In genomic region chr10:30425336-30426075, GRCh38 we compare ENCODE assay signal across 21 cellular contexts. TPM values are rescaled to one million over a fixed set of nuclear protein-coding genes. Genes with fewer than 3 reads are reported as not detected.
A peak's percentile ranks its signal among the peaks of the same experiment; 100 is the strongest.
DNase-seq lines count a peak whose midpoint lies in the region; ATAC-seq, FAIRE-seq and TF ChIP-seq lines count a peak whose summit lies in the region.
"Had no signal": no experiment of that assay in that cellular context is flagged by ENCODE, and none has a peak within 500 bp of the region (broad histone marks: within the 10 kb centered on the region; RNA-seq: fewer than 3 reads in every experiment).

No MANE protein-coding gene starts in this region.

- H3K36me3 ChIP-seq in HepG2 (replicated peaks in 1 of 2; ENCODE audit: control insufficient read depth in 1 of 2, insufficient read depth in 2 of 2, low read length in 2 of 2) (no peaks in the 10 kb centered on the region), right lobe of liver (no peaks in the 10 kb centered on the region), H1 (ENCODE audit: control insufficient read depth in 2 of 4, insufficient read depth in 4 of 4, low read length in 3 of 4) (no peaks in the 10 kb centered on the region)
- H3K36me3 ChIP-seq: BE2C had no signal

- no peak overlapping the region for H2BK20ac ChIP-seq in H1 (ENCODE audit: low read length)

- no peak for DNase-seq in HepG2 (ENCODE audit: low spot score)
- no peak for DNase-seq in right lobe of liver
- no peak for DNase-seq in WTC11 (ENCODE audit: low spot score)
- no peak for DNase-seq in H1 (ENCODE audit: low read depth in 1 of 2, low spot score in 2 of 2)
- no peak for DNase-seq in islet precursor cell
- no peak for DNase-seq in OCI-M2 (lab: John Stamatoyannopoulos, UW; ENCODE audit: unreplicated experiment)
- DNase-seq in stimulated activated CD4-positive, alpha-beta T cell treated with anti-CD3 and anti-CD28 coated beads, Interleukin-2, amount 100 ng/mL, for 48 hours = no peak
- DNase-seq in stimulated activated naive CD8-positive, alpha-beta T cell treated with anti-CD3 and anti-CD28 coated beads, Interleukin-15, Interleukin-2, amounts not matched to agents 100 U/mL and 50 U/mL, for 24 hours = no peak
- DNase-seq: 8988T; BE2C; C1 segment of cervical spinal cord; Caco-2; CD4-positive, CD25-positive, alpha-beta regulatory T cell; CD8-positive, alpha-beta memory T cell; H7 had no signal

- no peak overlapping the region for H3K27ac Mint-ChIP-seq in WTC11
- H3K27ac Mint-ChIP-seq: CD8-positive, alpha-beta memory T cell; GM23338 had no signal

- TF ChIP-seq POLR2A in HepG2 (IDR thresholded peaks at IDR 0.05; ENCODE audit: insufficient read depth in 1 of 2, low read depth in 2 of 2, low read length in 2 of 2) (no peak), right lobe of liver (IDR thresholded peaks at IDR 0.05) (no peak), H1 (IDR thresholded peaks at IDR 0.05; ENCODE audit: control extremely low read depth in 1 of 2, low read depth in 2 of 2, low read length in 2 of 2) (no peak)

- 0 out of 2 replicates have a peak overlapping the region, but pooled peaks have one; percentile 15 for H2AK5ac ChIP-seq in H1 (ENCODE audit: low read depth, low read length)

- no peak overlapping the region for H4K8ac ChIP-seq in H1 (ENCODE audit: extremely low read depth, insufficient read depth, low read length)

- H4K20me1 ChIP-seq in HepG2 (ENCODE audit: insufficient read depth, low read length) (no peaks in the 10 kb centered on the region), H1 (replicated peaks in 1 of 2; ENCODE audit: control insufficient read depth in 1 of 2, insufficient read depth in 2 of 2, low read length in 2 of 2) (no peaks in the 10 kb centered on the region)

- FAIRE-seq in HepG2 (lab: Jason Lieb, UNC) (no peak), H1 (lab: Jason Lieb, UNC) (no peak)
- FAIRE-seq: D721Med, G401.6, GM12892, GM18507 had no signal

- TF ChIP-seq EP300 in HepG2 (IDR thresholded peaks at IDR 0.05; ENCODE audit: low read depth in 2 of 2, low read length in 2 of 2) (no peak), HepG2 (CRISPR knock-in tag; IDR thresholded peaks at IDR 0.05; ENCODE audit: borderline replicate concordance) (no peak), H1 (IDR thresholded peaks at IDR 0.05; ENCODE audit: borderline replicate concordance in 1 of 2, low read depth in 2 of 2, low read length in 2 of 2) (no peak)

- no peak overlapping the region for H3K23ac ChIP-seq in H1 (ENCODE audit: insufficient read length)

- no peak overlapping the region for H3K4me3 ChIP-seq in HepG2 (replicated peaks in 1 of 3; ENCODE audit: insufficient read depth in 1 of 3, low read depth in 2 of 3, low read length in 3 of 3)
- no peak overlapping the region for H3K4me3 ChIP-seq in right lobe of liver
- H3K4me3 ChIP-seq in H1 (ENCODE audit: extremely low read depth in 1 of 4, insufficient read depth in 2 of 4, low read depth in 3 of 4, low read length in 4 of 4) = no peak overlapping the region
- H3K4me3 ChIP-seq: GM23338 had no signal

- H3K18ac ChIP-seq in H1 (ENCODE audit: extremely low read depth, low read length) = no peak overlapping the region; the same call in 1 of the 2 replicates

- H3K79me1 ChIP-seq in H1 (ENCODE audit: low read depth, low read length) = no peaks in the 10 kb centered on the region

- no peak overlapping the region for H3K4me3 Mint-ChIP-seq in WTC11
- H3K4me3 Mint-ChIP-seq: CD4-positive, CD25-positive, alpha-beta regulatory T cell; GM23338 had no signal

- POLR2A ChIA-PET in HepG2 (lab: Yijun Ruan, JAX) = no interaction called here
- POLR2A ChIA-PET in WTC11 (lab: Charles Lee) = no interaction called here
- POLR2A ChIA-PET in H1 (lab: Charles Lee; ENCODE audit: partially characterized antibody) = no interaction called here

- intact Hi-C loops in HepG2 (cut with micrococcal nuclease; ENCODE audit: unreplicated experiment) (no loop called here), right lobe of liver (cut with DNase I) (loop anchor here in 1 of 2 donors (10.0 kb wide), 1 partner anchor 109 kb away; no protein-coding TSS in a partner anchor)

- H3K4me2 ChIP-seq in HepG2 (ENCODE audit: low read depth, low read length) = no peak overlapping the region
- no peak overlapping the region for H3K4me2 ChIP-seq in H1 (ENCODE audit: insufficient read depth in 1 of 2, low read depth in 2 of 2, low read length in 2 of 2)
- H3K4me2 ChIP-seq: GM23338 had no signal

- H4K91ac ChIP-seq in H1 (replicated peaks; ENCODE audit: insufficient read length, low read length) = no peak overlapping the region

- H3K27me3 ChIP-seq in HepG2 (ENCODE audit: control insufficient read depth in 1 of 2, insufficient read depth in 2 of 2, low read length in 2 of 2) = no peaks in the 10 kb centered on the region
- no peaks in the 10 kb centered on the region for H3K27me3 ChIP-seq in right lobe of liver
- no peaks in the 10 kb centered on the region for H3K27me3 ChIP-seq in H1 (replicated peaks in 1 of 4; ENCODE audit: control insufficient read depth in 3 of 4, extremely low read depth in 1 of 4, insufficient read depth in 3 of 4, low read length in 3 of 4)

- in situ Hi-C loops in HepG2 (cut with HindIII; ENCODE audit: extremely low pct_ligation_motif_present, low pct_unique_long_range_greater_than_20kb) = loop anchor here (25.0 kb wide), 1 partner anchor 1512 kb away; the partner anchor contains the start of gene ARHGAP12

- H3K9ac ChIP-seq in HepG2 (ENCODE audit: insufficient read depth, low read depth, low read length) (no peak overlapping the region), H1 (replicated peaks in 1 of 4; ENCODE audit: extremely low read depth in 1 of 4, low read depth in 3 of 4, low read length in 3 of 4) (no peak overlapping the region)

- no peak for TF ChIP-seq RAD21 in HepG2 (CRISPR knock-in tag; IDR thresholded peaks at IDR 0.05)
- no peak for TF ChIP-seq RAD21 in H1 (IDR thresholded peaks at IDR 0.05 in 1 of 2, conservative IDR thresholded peaks at IDR 0.05 in 1 of 2; ENCODE audit: low read depth in 2 of 2, low read length in 2 of 2)

- CTCF ChIA-PET in HepG2 (lab: Yijun Ruan, JAX; ENCODE audit: low intra/inter-chr PET ratio, low total read pairs) (no interaction called here), WTC11 (lab: Charles Lee) (interaction anchor here (0.6 kb wide), 1 partner anchor 41 kb away, joined by 3 read pairs; no protein-coding TSS in a partner anchor), H1 (lab: Charles Lee; ENCODE audit: partially characterized antibody) (interaction anchor here (0.7 to 2.5 kb wide), 2 partner anchors 12 to 616 kb away, joined by 3 to 5 read pairs; no protein-coding TSS in a partner anchor)

- WGBS in HepG2 (ENCODE audit: low lambda C conversion rate) = 86% methylated on average over 4 of the region's 4 CpGs
- 73% methylated on average over 4 of the region's 4 CpGs for WGBS in right lobe of liver (ENCODE audit: insufficient coverage, low coverage, low lambda C conversion rate, missing lambda C conversion rate)
- WGBS in H1 (ENCODE audit: extremely low coverage in 1 of 2, insufficient coverage in 1 of 2, insufficient read length in 1 of 2, insufficient replicate concordance in 2 of 2, low coverage in 1 of 2, low lambda C conversion rate in 2 of 2, missing lambda C conversion rate in 1 of 2), 2 experiments = 70% methylated on average over 4 of the region's 4 CpGs; no CpG with 5 or more reads in 1 of the 2 experiments

- no peak overlapping the region for H4K5ac ChIP-seq in H1 (ENCODE audit: insufficient read length, low read depth, low read length)

- H2AFZ ChIP-seq in HepG2 (ENCODE audit: low read length) = no peak overlapping the region
- H2AFZ ChIP-seq in H1 (ENCODE audit: low read length) = no peak overlapping the region
- H2AFZ ChIP-seq: GM23338 had no signal

- peaks cover 36% of the 10 kb centered on the region for H3K4me1 Mint-ChIP-seq in WTC11

- peaks cover 66% of the 10 kb centered on the region for H3K4me1 ChIP-seq in HepG2 (ENCODE audit: insufficient read depth, low read length)
- no peaks in the 10 kb centered on the region for H3K4me1 ChIP-seq in right lobe of liver
- H3K4me1 ChIP-seq in H1 (replicated peaks in 1 of 4; ENCODE audit: control insufficient read depth in 3 of 4, insufficient read depth in 4 of 4, low read length in 3 of 4) = peaks cover 2 to 12% (median 8%) of the 10 kb centered on the region in 4 experiments; a peak in 6 of 7 replicates
- H3K4me1 ChIP-seq: BE2C had no signal

- no peaks in the 10 kb centered on the region for H3K79me2 ChIP-seq in HepG2 (ENCODE audit: insufficient read depth, low read length)
- H3K79me2 ChIP-seq in H1 (ENCODE audit: control insufficient read depth in 1 of 2, insufficient read depth in 2 of 2, low read length in 2 of 2) = no peaks in the 10 kb centered on the region

- H3K9me3 ChIP-seq in HepG2 (ENCODE audit: low read length) (no peaks in the 10 kb centered on the region), right lobe of liver (no peaks in the 10 kb centered on the region), H1 (ENCODE audit: insufficient read depth in 2 of 2, low read depth in 1 of 2, low read length in 1 of 2) (no peaks in the 10 kb centered on the region)
- H3K9me3 ChIP-seq: BE2C, Caco-2 had no signal

- no TSS peak for BruUV-seq in HepG2 (replicated peaks; lab: Mats Ljungman, UMichigan)

- H2BK120ac ChIP-seq in H1 (replicated peaks; ENCODE audit: low read depth, low read length) = no peak overlapping the region

- no peak for ATAC-seq in HepG2
- ATAC-seq in right lobe of liver = no peak
- no peak for ATAC-seq in WTC11
- ATAC-seq in stimulated activated naive CD8-positive, alpha-beta T cell treated with anti-CD3 and anti-CD28 coated beads, Interleukin-15, Interleukin-2, amounts not matched to agents 100 U/mL and 50 U/mL, for 24 hours = no peak
- ATAC-seq: GM23338, HCT116 had no signal

- peaks cover 4% of the 10 kb centered on the region for H3K36me3 Mint-ChIP-seq in WTC11
- H3K36me3 Mint-ChIP-seq: CD4-positive, CD25-positive, alpha-beta regulatory T cell; CD8-positive, alpha-beta memory T cell had no signal

- no peak overlapping the region for H2BK15ac ChIP-seq in H1 (ENCODE audit: low read length)

- H3K4ac ChIP-seq in H1 (replicated peaks; ENCODE audit: insufficient read length, low read depth, low read length) = no peak overlapping the region

- no peak overlapping the region for H2BK5ac ChIP-seq in H1 (ENCODE audit: low read depth, low read length)

- no peak overlapping the region for H2BK12ac ChIP-seq in H1 (ENCODE audit: low read depth, low read length)

- no peak for TF ChIP-seq CTCF in HepG2 (CRISPR knock-in tag; IDR thresholded peaks at IDR 0.05)
- TF ChIP-seq CTCF in right lobe of liver (IDR thresholded peaks at IDR 0.05) = no peak
- TF ChIP-seq CTCF in WTC11 (IDR thresholded peaks at IDR 0.05) = no peak
- no peak for TF ChIP-seq CTCF in H1 (IDR thresholded peaks at IDR 0.05; ENCODE audit: control extremely low read depth in 1 of 3, insufficient read depth in 1 of 3, low read depth in 1 of 3, low read length in 3 of 3)

- no peak overlapping the region for H3K14ac ChIP-seq in H1 (ENCODE audit: insufficient read length)

- no peak overlapping the region for H3K56ac ChIP-seq in H1 (replicated peaks; ENCODE audit: insufficient read length, low read depth, low read length)

- H3K27ac ChIP-seq in HepG2 (ENCODE audit: extremely low read length, insufficient read depth, low read length) (no peak overlapping the region), right lobe of liver (no peak overlapping the region), H1 (ENCODE audit: low read depth, low read length) (no peak overlapping the region)

- H3K27me3 Mint-ChIP-seq in WTC11 (ENCODE audit: low read depth) = no peaks in the 10 kb centered on the region; the same call in 1 of the 2 replicates
- H3K27me3 Mint-ChIP-seq: CD4-positive, CD25-positive, alpha-beta regulatory T cell; CD8-positive, alpha-beta memory T cell had no signal

- H3K23me2 ChIP-seq in H1 (ENCODE audit: low read depth, low read length) = no peaks in the 10 kb centered on the region

- peaks cover 5% of the 10 kb centered on the region for H3K9me3 Mint-ChIP-seq in WTC11
- H3K9me3 Mint-ChIP-seq: CD8-positive, alpha-beta memory T cell; GM23338 had no signal

RNA-seq across cellular contexts. Expression of gene MAP3K8, which starts 8.5 kb away (rescaled TPM):
- total RNA-seq in HepG2 (2016; rRNA removed; fragmentation: Illumina TruSeq; extraction: Trizol) = 19.3 and 21.8 TPM in 2 replicates
- total RNA-seq in HepG2 (2016; cell fraction: cytosol; rRNA removed; fragmentation: Illumina TruSeq; extraction: Trizol; ENCODE audit: low read depth) = 12.2 and 13.6 TPM in 2 replicates
- 18.0 and 21.2 TPM in 2 replicates for total RNA-seq in HepG2 (2016; cell fraction: insoluble cytoplasmic fraction; rRNA removed; fragmentation: Illumina TruSeq; extraction: Trizol)
- 15.3 and 19.2 TPM in 2 replicates for total RNA-seq in HepG2 (2016; cell fraction: membrane; rRNA removed; fragmentation: Illumina TruSeq; extraction: Trizol)
- 22.1 and 23.1 TPM in 2 replicates for total RNA-seq in HepG2 (2016; cell fraction: nucleus; rRNA removed; fragmentation: Illumina TruSeq; extraction: Trizol)
- 26.6 and 37.9 TPM in 2 replicates for polyA plus RNA-seq in HepG2 (2011; rRNA removed)
- polyA plus RNA-seq in HepG2 (2011; cell fraction: cytosol; rRNA removed) = 12.9 and 14.6 TPM in 2 replicates
- 26.9 and 27.5 TPM in 2 replicates for polyA plus RNA-seq in HepG2 (2011; cell fraction: nucleus; rRNA removed)
- polyA plus RNA-seq in HepG2 (2012) = 11.2 and 14.3 TPM in 2 replicates
- polyA plus RNA-seq in HepG2 (2016; cell fraction: cytosol; fragmentation: Illumina TruSeq; extraction: Trizol; ENCODE audit: low read depth) = 8.6 and 13.3 TPM in 2 replicates
- 15.6 and 17.9 TPM in 2 replicates for polyA plus RNA-seq in HepG2 (2016; cell fraction: insoluble cytoplasmic fraction; fragmentation: Illumina TruSeq; extraction: Trizol; ENCODE audit: low read depth)
- 9.4 and 12.4 TPM in 2 replicates for polyA plus RNA-seq in HepG2 (2016; cell fraction: membrane; fragmentation: Illumina TruSeq; extraction: Trizol; ENCODE audit: low read depth)
- 41.0 and 46.6 TPM in 2 replicates for polyA plus RNA-seq in HepG2 (2016; cell fraction: nucleus; fragmentation: Illumina TruSeq; extraction: Trizol; ENCODE audit: insufficient read depth, low read depth)
- 15.0 and 17.4 TPM in 2 replicates for polyA minus RNA-seq in HepG2 (2011; rRNA and poly(A)+ RNA removed; ENCODE audit: low replicate concordance)
- polyA minus RNA-seq in HepG2 (2011; cell fraction: cytosol; rRNA and poly(A)+ RNA removed) = 7.3 and 10.3 TPM in 2 replicates
- 30.6 and 31.2 TPM in 2 replicates for polyA minus RNA-seq in HepG2 (2011; cell fraction: nucleus; rRNA and poly(A)+ RNA removed)
- 10 to 100 TPM in 1 of 6 experiments, 1 to 10 TPM in 5; 3.1 to 21.9 (median 6.1) TPM for total RNA-seq in right lobe of liver
- 9.8 to 13.8 TPM (median 11.8 TPM) in 3 replicates for total RNA-seq in WTC11 (2021)
- total RNA-seq in H1 (2021; fragmentation: NEBNext Ultra II Directional; extraction: Animal tissue kit (Norgen Biotek cat#: 25700)) = 5.4 and 5.6 TPM in 2 replicates
- 2.7 and 6.0 TPM in 2 replicates for polyA plus RNA-seq in H1 (2011; rRNA removed)
- 5.5 TPM for polyA plus RNA-seq in H1 (2011; cell fraction: cytosol; rRNA removed)
- polyA plus RNA-seq in H1 (2011; cell fraction: nucleus; rRNA removed) = 4.3 TPM
- 5.3 to 9.0 TPM (median 5.5 TPM) in 4 replicates for polyA plus RNA-seq in H1 (2012, experiment 1 of 2)
- polyA plus RNA-seq in H1 (2012, experiment 2 of 2) = 2.3 TPM
- 3.6 TPM for polyA plus RNA-seq in H1 (2013, experiment 1 of 2)
- polyA plus RNA-seq in H1 (2013, experiment 2 of 2) = 3.7 TPM
- polyA minus RNA-seq in H1 (2011; rRNA and poly(A)+ RNA removed) = 4.2 and 6.7 TPM in 2 replicates
- polyA minus RNA-seq in H1 (2011; cell fraction: cytosol; rRNA and poly(A)+ RNA removed) = 1.7 TPM
- polyA minus RNA-seq in H1 (2011; cell fraction: nucleus; rRNA and poly(A)+ RNA removed) = 5.6 TPM
